In the genomic region with DNA sequence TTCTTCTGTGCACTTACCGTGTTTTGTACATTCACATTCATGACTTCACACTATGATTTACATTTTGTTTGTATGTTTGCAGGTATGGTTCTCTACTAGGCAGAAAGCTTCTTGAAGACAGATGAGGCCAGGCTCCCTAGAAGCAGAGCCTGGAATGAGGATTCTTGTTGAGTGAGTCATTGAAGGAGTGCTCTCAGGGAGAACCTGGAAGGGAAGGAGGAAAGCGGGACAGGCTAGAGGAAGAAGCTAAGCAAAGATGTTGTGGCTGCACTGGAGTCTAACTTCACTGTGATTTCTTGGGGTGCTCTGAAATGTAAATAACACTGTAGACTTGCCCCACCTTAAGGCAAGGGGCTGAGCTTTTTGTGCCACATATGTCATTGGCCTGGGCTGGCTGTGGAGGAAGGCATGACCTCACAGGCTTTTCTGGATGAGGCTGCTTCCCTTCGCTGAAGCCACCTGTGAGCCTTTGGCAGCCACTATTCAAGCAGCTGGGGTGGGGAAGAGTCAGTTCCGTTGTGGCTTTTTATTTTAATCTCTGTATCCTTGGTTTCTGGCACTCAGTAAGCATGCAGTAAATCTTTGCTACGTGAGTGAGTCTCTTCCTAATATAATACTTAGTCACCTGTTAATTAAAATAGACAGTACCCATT, we compare ENCODE assay signal across 9 cellular contexts.
DNase-seq lines count a peak whose midpoint lies in the region; ATAC-seq and TF ChIP-seq lines count a peak whose summit lies in the region.
"Had no signal": no experiment of that assay in that cellular context is flagged by ENCODE, and none has a peak within 500 bp of the region (broad histone marks: within the 10 kb centered on the region; RNA-seq: fewer than 3 reads in every experiment).

No MANE protein-coding gene starts in this region.

- H3K27me3 ChIP-seq in IMR-90 (ENCODE audit: control insufficient read depth, insufficient read depth, low read length) (no peaks in the 10 kb centered on the region; the same call in 1 of the 2 replicates), WERI-Rb-1 (ENCODE audit: insufficient read depth, low read depth, severe bottlenecking) (peaks cover 16% of the 10 kb centered on the region), kidney epithelial cell (ENCODE audit: control insufficient read depth, insufficient read depth, low read length) (no peaks in the 10 kb centered on the region)

- H2AK5ac ChIP-seq in IMR-90 (ENCODE audit: low read depth, low read length), result no peak overlapping the region

- H3K27ac ChIP-seq in IMR-90 (ENCODE audit: insufficient read depth, low read length) (no peak overlapping the region), WERI-Rb-1 (no peak overlapping the region)

- H3K4me3 ChIP-seq in IMR-90 (ENCODE audit: insufficient read depth, low read depth, low read length) (no peak overlapping the region), WERI-Rb-1 (ENCODE audit: low read depth, low read length) (no peak overlapping the region), kidney epithelial cell (ENCODE audit: low read depth, low read length) (no peak overlapping the region)

- no peak overlapping the region for H3K4me2 ChIP-seq in IMR-90 (ENCODE audit: low read depth, low read length)

- H3K79me1 ChIP-seq in IMR-90 (ENCODE audit: low read depth in 1 of 2, low read length in 2 of 2), result no peaks in the 10 kb centered on the region

- no peaks in the 10 kb centered on the region for H3K9me1 ChIP-seq in IMR-90 (ENCODE audit: insufficient read depth, low read length)

- H3K9me3 Mint-ChIP-seq in endothelial cell (ENCODE audit: unreplicated experiment), result no peaks in the 10 kb centered on the region
- H3K9me3 Mint-ChIP-seq: T-helper 2 cell treated with Interferon-gamma antibody and Interleukin-4, amounts not matched to agents 5 μg/mL and 100 μg/mL, for 36 hours had no signal

- no peak overlapping the region for H2BK120ac ChIP-seq in IMR-90 (ENCODE audit: low read depth, low read length)

- no peaks in the 10 kb centered on the region for H3K36me3 Mint-ChIP-seq in endothelial cell (ENCODE audit: low read depth, unreplicated experiment)

- POLR2A ChIA-PET in IMR-90 (lab: Charles Lee; ENCODE audit: unreplicated experiment), result no interaction called here

- in situ Hi-C loops in IMR-90 (cut with MboI; ENCODE audit: low sequenced_read_pairs), result no loop called here

- no peak overlapping the region for H3K23ac ChIP-seq in IMR-90 (ENCODE audit: low read depth, low read length)

- H3K4me1 Mint-ChIP-seq in endothelial cell (ENCODE audit: unreplicated experiment), result no peaks in the 10 kb centered on the region

- H2AFZ ChIP-seq in IMR-90 (replicated peaks; ENCODE audit: low read length, poor library complexity), result no peak overlapping the region

- no peak for TF ChIP-seq RAD21 in IMR-90 (IDR thresholded peaks at IDR 0.05; ENCODE audit: low read length)

- no peak overlapping the region for H2BK15ac ChIP-seq in IMR-90 (ENCODE audit: low read depth, low read length)

- intact Hi-C loops in IMR-90 (cut with micrococcal nuclease), result no loop called here

- no peak overlapping the region for H2BK5ac ChIP-seq in IMR-90 (ENCODE audit: low read depth, low read length, poor library complexity, severe bottlenecking)

- no peak overlapping the region for H3K18ac ChIP-seq in IMR-90 (ENCODE audit: low read depth, low read length)

- dilution Hi-C loops in IMR-90 (cut with HindIII; ENCODE audit: low sequenced_read_pairs, unreplicated experiment), result no loop called here

- H3K4me1 ChIP-seq in IMR-90 (ENCODE audit: control insufficient read depth, insufficient read depth, low read length), result no peaks in the 10 kb centered on the region; the same call in 1 of the 2 replicates

- H3K14ac ChIP-seq in IMR-90 (replicated peaks; ENCODE audit: low read depth, low read length), result no peak overlapping the region

- H3K4me3 Mint-ChIP-seq in endothelial cell (ENCODE audit: unreplicated experiment), result no peak overlapping the region
- H3K4me3 Mint-ChIP-seq: T-helper 2 cell treated with Interferon-gamma antibody and Interleukin-4, amounts not matched to agents 5 μg/mL and 100 μg/mL, for 36 hours had no signal

- H3K27ac Mint-ChIP-seq in endothelial cell (ENCODE audit: unreplicated experiment), result no peak overlapping the region
- H3K27ac Mint-ChIP-seq: T-helper 2 cell treated with Interferon-gamma antibody and Interleukin-4, amounts not matched to agents 5 μg/mL and 100 μg/mL, for 36 hours had no signal

- no peak overlapping the region for H3K56ac ChIP-seq in IMR-90 (ENCODE audit: extremely low read depth, insufficient read depth, low read length)

- no peak overlapping the region for H4K91ac ChIP-seq in IMR-90 (ENCODE audit: insufficient read depth, low read depth, low read length)

- WGBS in IMR-90 (ENCODE audit: extremely low coverage in 2 of 2, insufficient read length in 1 of 2), 2 experiments, result 83% methylated on average over 1 of the region's 5 CpGs; no CpG with 5 or more reads in 1 of the 2 experiments

- ATAC-seq in IMR-90 (ENCODE audit: low read depth) (no peak), HG03378 (IDR thresholded peaks at IDR 0.05; ENCODE audit: unreplicated experiment) (no peak)

- CTCF ChIA-PET in IMR-90 (lab: Yijun Ruan, JAX), result no interaction called here

- no peaks in the 10 kb centered on the region for H3K27me3 Mint-ChIP-seq in endothelial cell (ENCODE audit: unreplicated experiment)

- BruUV-seq in IMR-90 (replicated peaks; lab: Mats Ljungman, UMichigan), result no TSS peak

- H3K4ac ChIP-seq in IMR-90 (ENCODE audit: low read depth, low read length), result no peak overlapping the region

- no peak overlapping the region for H2BK20ac ChIP-seq in IMR-90 (ENCODE audit: low read depth, low read length)

- no peak overlapping the region for H3K9ac ChIP-seq in IMR-90 (ENCODE audit: low read depth, low read length)

- no peaks in the 10 kb centered on the region for H4K20me1 ChIP-seq in IMR-90 (ENCODE audit: insufficient read depth, low read length)

- no peak overlapping the region for H4K8ac ChIP-seq in IMR-90 (ENCODE audit: low read depth in 2 of 2, low read length in 2 of 2)

- TF ChIP-seq POLR2A in IMR-90 (IDR thresholded peaks at IDR 0.05; ENCODE audit: low read depth, low read length), result no peak

- H2AK9ac ChIP-seq in IMR-90 (replicated peaks; ENCODE audit: low read depth, low read length, poor library complexity), result no peak overlapping the region

- H3K9me3 ChIP-seq in IMR-90 (ENCODE audit: control insufficient read depth, insufficient read depth, low read length), result no peaks in the 10 kb centered on the region
- no peaks in the 10 kb centered on the region for H3K9me3 ChIP-seq in WERI-Rb-1 (ENCODE audit: severe bottlenecking)

- TF ChIP-seq CTCF in IMR-90 (conservative IDR thresholded peaks at IDR 0.05; ENCODE audit: low read depth, low read length) (no peak), WERI-Rb-1 (IDR thresholded peaks at IDR 0.05; ENCODE audit: low read depth, low read length) (no peak), kidney epithelial cell (IDR thresholded peaks at IDR 0.05; ENCODE audit: insufficient read depth, low read length, poor library complexity, severe bottlenecking) (no peak), endothelial cell (IDR thresholded peaks at IDR 0.05; ENCODE audit: unreplicated experiment) (no peak)

- peak; percentile 3 for DNase-seq in ELR (ENCODE audit: low read depth)
- peak; percentile 46 for DNase-seq in IMR-90
- DNase-seq in WERI-Rb-1, result peak; percentile 8
- DNase-seq in kidney epithelial cell (ENCODE audit: low read depth), result peak; percentile 54
- no peak for DNase-seq in endothelial cell (ENCODE audit: low spot score)
- DNase-seq in NCI-H1048 (lab: John Stamatoyannopoulos, UW), result no peak
- no peak for DNase-seq in medulla oblongata (ENCODE audit: extremely low spot score)

- H3K36me3 ChIP-seq in IMR-90 (ENCODE audit: control insufficient read depth, insufficient read depth, low read length) (no peaks in the 10 kb centered on the region), WERI-Rb-1 (no peaks in the 10 kb centered on the region), kidney epithelial cell (ENCODE audit: control insufficient read depth, insufficient read depth, low read length) (no peaks in the 10 kb centered on the region)

- H4K5ac ChIP-seq in IMR-90 (ENCODE audit: low read depth, low read length), result no peak overlapping the region

TF ChIP-seq in IMR-90, 13 proteins besides CTCF, POLR2A, EP300 and RAD21:
- TF ChIP-seq MAZ (IDR thresholded peaks at IDR 0.05; ENCODE audit: borderline replicate concordance, low read depth, low read length) (no peak), CEBPB (IDR thresholded peaks at IDR 0.05; ENCODE audit: low read depth, low read length) (no peak), NFE2L2 (IDR thresholded peaks at IDR 0.05; ENCODE audit: low read depth, low read length) (no peak), SMC3 (IDR thresholded peaks at IDR 0.05; ENCODE audit: low read depth, low read length) (no peak), BHLHE40 (IDR thresholded peaks at IDR 0.05; ENCODE audit: low read depth, low read length) (no peak), MXI1 (IDR thresholded peaks at IDR 0.05; ENCODE audit: borderline replicate concordance, low read depth, low read length) (no peak), RFX5 (IDR thresholded peaks at IDR 0.05; ENCODE audit: low read depth, low read length) (no peak), MAFK (IDR thresholded peaks at IDR 0.05; ENCODE audit: low read depth, low read length) (no peak), CHD1 (IDR thresholded peaks at IDR 0.05; ENCODE audit: low read depth, low read length) (no peak)

Comparison
In these comparisons a context has a peak if more than half of its experiments do, and no peak if none do; other contexts are left out.
1. DNase-seq: peak in ELR (single experiment), IMR-90 (single experiment), WERI-Rb-1 (single experiment) and kidney epithelial cell (single experiment); none in endothelial cell (single experiment), NCI-H1048 (single experiment) and medulla oblongata (single experiment).